In the genomic region with DNA sequence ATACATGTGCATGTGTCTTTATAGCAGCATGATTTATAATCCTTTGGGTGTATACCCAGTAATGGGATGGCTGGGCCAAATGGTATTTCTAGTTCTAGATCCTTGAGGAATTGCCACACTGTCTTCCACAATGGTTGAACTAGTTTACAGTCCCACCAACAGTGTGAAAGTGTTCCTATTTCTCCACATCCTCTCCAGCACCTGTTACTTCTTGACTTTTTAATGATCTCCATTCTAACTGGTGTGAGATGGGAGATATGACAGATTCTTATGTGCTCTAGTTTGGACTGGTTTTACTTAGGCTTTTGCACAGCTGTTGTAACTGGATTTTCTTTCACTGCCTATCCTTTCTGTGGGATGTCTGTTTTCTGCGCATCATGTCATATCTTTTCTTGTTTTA, we compare ENCODE assay signal across 1 cellular context. TPM values are rescaled to one million over a fixed set of nuclear protein-coding genes. Genes with fewer than 3 reads are reported as not detected.
"Had no signal": no experiment of that assay in that cellular context is flagged by ENCODE, and none has a peak within 500 bp of the region (broad histone marks: within the 10 kb centered on the region; RNA-seq: fewer than 3 reads in every experiment).

No MANE protein-coding gene starts in this region.

RNA-seq across cellular contexts. Expression of gene LRRC70, which starts 57.8 kb away (rescaled TPM):
- polyA plus RNA-seq: IgD-negative memory B cell had no signal
